10 cellular contexts compared by ENCODE assay signal in the genomic region with DNA sequence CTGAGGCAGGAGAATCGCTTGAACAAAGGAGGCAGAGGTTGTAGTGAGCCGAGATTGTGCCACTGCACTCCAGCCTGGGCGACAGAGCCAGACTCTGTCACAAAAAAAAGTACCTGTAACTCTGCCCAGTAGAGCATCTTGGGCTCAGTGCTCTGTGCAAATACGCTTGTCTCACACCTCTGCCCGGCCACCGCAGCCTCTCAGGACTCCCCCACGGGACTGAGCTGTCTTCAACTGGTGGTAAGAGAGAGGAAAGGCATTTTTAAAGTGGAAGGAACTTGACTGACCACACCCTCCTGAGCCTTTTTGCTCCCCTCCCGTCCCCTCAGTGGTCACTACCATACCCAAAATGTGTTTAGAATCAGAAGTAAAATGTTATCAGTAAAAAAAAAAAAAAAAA.
DNase-seq lines count a peak whose midpoint lies in the region; ATAC-seq and TF ChIP-seq lines count a peak whose summit lies in the region.
"Had no signal": no experiment of that assay in that cellular context is flagged by ENCODE, and none has a peak within 500 bp of the region (broad histone marks: within the 10 kb centered on the region; RNA-seq: fewer than 3 reads in every experiment).

No MANE protein-coding gene starts in this region.

- POLR2A ChIA-PET in CD8-positive, alpha-beta memory T cell (lab: Charles Lee) = no interaction called here

- H3K9me3 Mint-ChIP-seq in CD8-positive, alpha-beta memory T cell = no peaks in the 10 kb centered on the region

- no peaks in the 10 kb centered on the region for H3K36me3 Mint-ChIP-seq in CD8-positive, alpha-beta memory T cell

- H3K27me3 ChIP-seq in lower lobe of right lung (ENCODE audit: low read depth) = no peaks in the 10 kb centered on the region
- no peaks in the 10 kb centered on the region for H3K27me3 ChIP-seq in CD8-positive, alpha-beta memory T cell (ENCODE audit: insufficient read depth, low read length, poor library complexity, severe bottlenecking)

- no peaks in the 10 kb centered on the region for H3K4me1 ChIP-seq in lower lobe of right lung
- no peaks in the 10 kb centered on the region for H3K4me1 ChIP-seq in CD8-positive, alpha-beta memory T cell (ENCODE audit: insufficient read depth, low read length)

- peak; percentile 90 for ATAC-seq in GM18861 (IDR thresholded peaks at IDR 0.05; ENCODE audit: unreplicated experiment)
- ATAC-seq in GM21619 (IDR thresholded peaks at IDR 0.05; ENCODE audit: unreplicated experiment) = peak; percentile 96
- ATAC-seq in HG03378 (IDR thresholded peaks at IDR 0.05; ENCODE audit: unreplicated experiment) = peak; percentile 90
- ATAC-seq in lower lobe of right lung = peak; percentile 41 to 48

- no peak for TF ChIP-seq CTCF in lower lobe of right lung (IDR thresholded peaks at IDR 0.05)

- DNase-seq in lower lobe of right lung = no peak
- DNase-seq in hepatic stellate cell (ENCODE audit: low spot score) = no peak
- no peak for DNase-seq in stimulated activated CD4-positive, alpha-beta T cell treated with anti-CD3 and anti-CD28 coated beads, Interleukin-15, amount 100 ng/mL, for 24 hours
- no peak for DNase-seq in CD8-positive, alpha-beta memory T cell
- DNase-seq in DMS 273 (lab: John Stamatoyannopoulos, UW; ENCODE audit: unreplicated experiment) = no peak
- DNase-seq: effector CD8-positive, alpha-beta T cell; stimulated activated naive CD4-positive, alpha-beta T cell had no signal

- H3K4me1 Mint-ChIP-seq in CD8-positive, alpha-beta memory T cell = peaks cover 0 to 8% (median 0%) of the 10 kb centered on the region in 3 donors

- CTCF ChIA-PET in CD8-positive, alpha-beta memory T cell (lab: Charles Lee) = no interaction called here

- intact Hi-C loops in lower lobe of right lung (cut with DNase I) = no loop called here

- H3K4me3 ChIP-seq in lower lobe of right lung = no peak overlapping the region
- H3K4me3 ChIP-seq in CD8-positive, alpha-beta memory T cell (ENCODE audit: low read length) = no peak overlapping the region

- H3K4me3 Mint-ChIP-seq in CD8-positive, alpha-beta memory T cell = no peak overlapping the region

- H3K36me3 ChIP-seq in lower lobe of right lung = no peaks in the 10 kb centered on the region
- H3K36me3 ChIP-seq in CD8-positive, alpha-beta memory T cell (ENCODE audit: insufficient read depth, low read length) = no peaks in the 10 kb centered on the region

- H3K9me3 ChIP-seq in lower lobe of right lung = no peaks in the 10 kb centered on the region
- H3K9me3 ChIP-seq in CD8-positive, alpha-beta memory T cell (ENCODE audit: low read length) = no peaks in the 10 kb centered on the region

- peaks cover 3 to 16% of the 10 kb centered on the region in 2 donors for H3K27me3 Mint-ChIP-seq in CD8-positive, alpha-beta memory T cell

- no peak overlapping the region for H3K27ac ChIP-seq in lower lobe of right lung
- no peak overlapping the region for H3K27ac ChIP-seq in CD8-positive, alpha-beta memory T cell (ENCODE audit: low read depth, low read length)

- H3K27ac Mint-ChIP-seq in CD8-positive, alpha-beta memory T cell = no peak overlapping the region

Comparison
In these comparisons a context has a peak if more than half of its experiments do, and no peak if none do; other contexts are left out.
1. ATAC-seq: peak in every context shown above with its lines; median percentile 96 in GM21619; 90 in GM18861; 90 in HG03378; 44 in lower lobe of right lung.